1 cellular context compared by ENCODE assay signal in the genomic region with DNA sequence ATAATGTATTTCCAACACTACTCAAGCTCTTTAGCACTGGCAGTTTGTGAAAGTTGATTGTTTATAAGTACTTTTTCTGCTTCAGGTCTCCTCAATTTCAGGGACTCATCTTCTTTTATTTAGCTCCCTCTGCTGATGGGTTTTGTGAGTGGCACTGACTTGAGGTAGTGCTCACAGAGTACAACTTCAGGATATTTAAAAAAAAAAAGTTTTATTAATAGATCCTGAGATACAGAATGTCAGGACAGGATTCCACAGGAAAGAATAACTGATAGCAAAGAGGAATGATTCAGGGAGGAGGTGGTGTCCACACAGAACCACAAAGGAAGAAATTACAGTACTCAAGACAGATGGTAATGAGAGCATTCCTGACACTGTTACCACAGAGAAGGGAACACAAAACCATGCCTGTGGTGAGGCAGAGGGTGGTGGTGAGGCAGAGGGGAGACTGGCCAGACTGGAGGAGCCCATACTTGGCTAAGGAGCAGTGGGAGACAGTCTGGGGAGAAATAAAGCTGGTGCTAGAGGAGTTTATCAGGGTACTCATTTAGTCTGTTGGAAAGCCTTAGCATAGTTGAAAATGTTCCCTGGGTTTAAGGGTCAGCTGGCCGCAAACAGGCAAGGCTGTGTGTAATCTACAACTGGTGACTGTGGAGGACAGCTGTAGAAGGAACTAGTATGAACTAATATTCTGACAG.
TF ChIP-seq lines count a peak whose summit lies in the region.

No MANE protein-coding gene starts in this region.

TF ChIP-seq in GM12878, 131 proteins besides CTCF, POLR2A, EP300 and RAD21:
- TF ChIP-seq MYC (IDR thresholded peaks at IDR 0.05; ENCODE audit: insufficient read depth, insufficient read length, insufficient replicate concordance, low read length, severe bottlenecking) (no peak), ZNF384 (IDR thresholded peaks at IDR 0.05; ENCODE audit: borderline replicate concordance, low read depth, low read length) (0 out of 2 replicates have a peak, but pooled peaks have one; percentile 32), GATAD2B (conservative IDR thresholded peaks at IDR 0.05; ENCODE audit: low read depth) (no peak), YY1 (IDR thresholded peaks at IDR 0.05; ENCODE audit: low read depth, low read length) (0 out of 2 replicates have a peak, but pooled peaks have one; percentile 19), SMC3 (IDR thresholded peaks at IDR 0.05; ENCODE audit: borderline replicate concordance, low read length) (peak; percentile 84), TBL1XR1 (IDR thresholded peaks at IDR 0.05; ENCODE audit: low read depth, low read length) (no peak)
- TF ChIP-seq, protein P1, sequence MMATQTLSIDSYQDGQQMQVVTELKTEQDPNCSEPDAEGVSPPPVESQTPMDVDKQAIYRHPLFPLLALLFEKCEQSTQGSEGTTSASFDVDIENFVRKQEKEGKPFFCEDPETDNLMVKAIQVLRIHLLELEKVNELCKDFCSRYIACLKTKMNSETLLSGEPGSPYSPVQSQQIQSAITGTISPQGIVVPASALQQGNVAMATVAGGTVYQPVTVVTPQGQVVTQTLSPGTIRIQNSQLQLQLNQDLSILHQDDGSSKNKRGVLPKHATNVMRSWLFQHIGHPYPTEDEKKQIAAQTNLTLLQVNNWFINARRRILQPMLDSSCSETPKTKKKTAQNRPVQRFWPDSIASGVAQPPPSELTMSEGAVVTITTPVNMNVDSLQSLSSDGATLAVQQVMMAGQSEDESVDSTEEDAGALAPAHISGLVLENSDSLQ (IDR thresholded peaks at IDR 0.05): peak; percentile 28; the same call in 1 of the 2 replicates
